20 cellular contexts compared by ENCODE assay signal in genomic region chr19:14033946-14034345, GRCh38. TPM values are rescaled to one million over a fixed set of nuclear protein-coding genes. Genes with fewer than 3 reads are reported as not detected.
A peak's percentile ranks its signal among the peaks of the same experiment; 100 is the strongest.
DNase-seq lines count a peak whose midpoint lies in the region; ATAC-seq and TF ChIP-seq lines count a peak whose summit lies in the region.
"Had no signal": no experiment of that assay in that cellular context is flagged by ENCODE, and none has a peak within 500 bp of the region (broad histone marks: within the 10 kb centered on the region; RNA-seq: fewer than 3 reads in every experiment).

No MANE protein-coding gene starts in this region.

- no peak overlapping the region for H3K27ac ChIP-seq in CD4-positive, alpha-beta T cell (ENCODE audit: low read depth, low read length)
- H3K27ac ChIP-seq: ascending aorta, epithelial cell of prostate, foreskin keratinocyte, thyroid gland had no signal

- H3K4me3 Mint-ChIP-seq in T-helper 2 cell treated with Interferon-gamma antibody and Interleukin-4, amounts not matched to agents 5 μg/mL and 100 μg/mL, for 36 hours: peak overlapping the region; percentile 72
- H3K4me3 Mint-ChIP-seq in CD4-positive, alpha-beta T cell: peak overlapping the region; percentile 75
- H3K4me3 Mint-ChIP-seq in activated T-helper 1 cell treated with anti-CD3 and anti-CD28 coated beads, Interleukin-12 subunit alpha, Interleukin-12 subunit beta, Interleukin-2, Interleukin-4 antibody, amounts not matched to agents 30 ng/mL and 10 ng/mL and 1 ng/mL, durations not matched to agents 14 hours and 24 hours and 36 hours: peak overlapping the region; percentile 9

- POLR2A ChIA-PET in CD4-positive, alpha-beta T cell (lab: Charles Lee): interaction anchor here (0.6 to 3.8 kb wide), 2 partner anchors 31 to 81 kb away, joined by 3 to 33 read pairs; partner anchors contain the start of gene DCAF15

- H3K27me3 ChIP-seq in CD4-positive, alpha-beta T cell (ENCODE audit: control insufficient read depth, insufficient read depth, low read length): no peaks in the 10 kb centered on the region
- H3K27me3 ChIP-seq: ascending aorta, foreskin keratinocyte, thyroid gland had no signal

- DNase-seq in T-helper 2 cell treated with Interferon-gamma antibody and Interleukin-4, amounts not matched to agents 5 μg/mL and 100 μg/mL, for 36 hours (ENCODE audit: low spot score): no peak
- no peak for DNase-seq in T-helper 2 cell
- no peak for DNase-seq in CD4-positive, alpha-beta T cell
- DNase-seq in activated T-helper 1 cell treated with anti-CD3 and anti-CD28 coated beads, Interleukin-12 subunit alpha, Interleukin-12 subunit beta, Interleukin-2, Interleukin-4 antibody, amounts not matched to agents 30 ng/mL and 10 ng/mL and 1 ng/mL, durations not matched to agents 14 hours and 24 hours and 36 hours (ENCODE audit: low spot score): no peak
- DNase-seq in epidermal melanocyte (ENCODE audit: insufficient read length, low spot score): peak; percentile 10
- DNase-seq in cerebellar cortex (ENCODE audit: low spot score): no peak
- no peak for DNase-seq in NOMO-1 (lab: John Stamatoyannopoulos, UW; ENCODE audit: unreplicated experiment in 2 of 2)
- DNase-seq: 8988T; activated CD4-positive, CD25-positive, alpha-beta regulatory T cell treated with anti-CD3 and anti-CD28 coated beads, Interleukin-2, amount 50 U/mL, for 72 hours; NCI-H1417; NCI-H526; SIG-M5; T-helper 9 cell; thyroid gland had no signal

- H3K9me3 ChIP-seq in CD4-positive, alpha-beta T cell (ENCODE audit: control insufficient read depth, low read length): no peaks in the 10 kb centered on the region
- H3K9me3 ChIP-seq: ascending aorta, thyroid gland had no signal

- H3K36me3 Mint-ChIP-seq in T-helper 2 cell treated with Interferon-gamma antibody and Interleukin-4, amounts not matched to agents 5 μg/mL and 100 μg/mL, for 36 hours (ENCODE audit: low read depth): peaks cover 31% of the 10 kb centered on the region
- peaks cover 55% of the 10 kb centered on the region for H3K36me3 Mint-ChIP-seq in CD4-positive, alpha-beta T cell (ENCODE audit: low read depth)
- peaks cover 27% of the 10 kb centered on the region for H3K36me3 Mint-ChIP-seq in activated T-helper 1 cell treated with anti-CD3 and anti-CD28 coated beads, Interleukin-12 subunit alpha, Interleukin-12 subunit beta, Interleukin-2, Interleukin-4 antibody, amounts not matched to agents 30 ng/mL and 10 ng/mL and 1 ng/mL, durations not matched to agents 14 hours and 24 hours and 36 hours (ENCODE audit: low read depth)

- no peak for ATAC-seq in CD4-positive, alpha-beta T cell (ENCODE audit: poor library complexity)
- no peak for ATAC-seq in HG03469 (IDR thresholded peaks at IDR 0.05; ENCODE audit: unreplicated experiment)
- ATAC-seq: foreskin keratinocyte had no signal

- peak overlapping the region; percentile 76 for H3K27ac Mint-ChIP-seq in T-helper 2 cell treated with Interferon-gamma antibody and Interleukin-4, amounts not matched to agents 5 μg/mL and 100 μg/mL, for 36 hours
- peak overlapping the region; percentile 53 for H3K27ac Mint-ChIP-seq in CD4-positive, alpha-beta T cell
- H3K27ac Mint-ChIP-seq in activated T-helper 1 cell treated with anti-CD3 and anti-CD28 coated beads, Interleukin-12 subunit alpha, Interleukin-12 subunit beta, Interleukin-2, Interleukin-4 antibody, amounts not matched to agents 30 ng/mL and 10 ng/mL and 1 ng/mL, durations not matched to agents 14 hours and 24 hours and 36 hours: peak overlapping the region; percentile 3

- intact Hi-C loops in CD4-positive, alpha-beta T cell (cut with DNase I, micrococcal nuclease): loop anchor here in 1 of 2 experiments (5.0 kb wide), 2 partner anchors 47 to 82 kb away; partner anchors contain the start of gene DCAF15
- intact Hi-C loops in activated T-helper 1 cell treated with anti-CD3 and anti-CD28 coated beads, Interleukin-12 subunit alpha, Interleukin-12 subunit beta, Interleukin-2, Interleukin-4 antibody, amounts not matched to agents 30 ng/mL and 10 ng/mL and 1 ng/mL, durations not matched to agents 14 hours and 24 hours and 36 hours (cut with micrococcal nuclease): loop anchor here (2.0 kb wide), 1 partner anchor 39 kb away; the partner anchor contains the start of gene MISP3

- H3K4me1 Mint-ChIP-seq in T-helper 2 cell treated with Interferon-gamma antibody and Interleukin-4, amounts not matched to agents 5 μg/mL and 100 μg/mL, for 36 hours (ENCODE audit: low read depth): peaks cover 13% of the 10 kb centered on the region
- H3K4me1 Mint-ChIP-seq in CD4-positive, alpha-beta T cell (ENCODE audit: low read depth): peaks cover 29% of the 10 kb centered on the region
- H3K4me1 Mint-ChIP-seq in activated T-helper 1 cell treated with anti-CD3 and anti-CD28 coated beads, Interleukin-12 subunit alpha, Interleukin-12 subunit beta, Interleukin-2, Interleukin-4 antibody, amounts not matched to agents 30 ng/mL and 10 ng/mL and 1 ng/mL, durations not matched to agents 14 hours and 24 hours and 36 hours (ENCODE audit: low read depth): peaks cover 13% of the 10 kb centered on the region

- H3K27me3 Mint-ChIP-seq in T-helper 2 cell treated with Interferon-gamma antibody and Interleukin-4, amounts not matched to agents 5 μg/mL and 100 μg/mL, for 36 hours (ENCODE audit: low read depth): no peaks in the 10 kb centered on the region
- H3K27me3 Mint-ChIP-seq in CD4-positive, alpha-beta T cell: no peaks in the 10 kb centered on the region
- H3K27me3 Mint-ChIP-seq in activated T-helper 1 cell treated with anti-CD3 and anti-CD28 coated beads, Interleukin-12 subunit alpha, Interleukin-12 subunit beta, Interleukin-2, Interleukin-4 antibody, amounts not matched to agents 30 ng/mL and 10 ng/mL and 1 ng/mL, durations not matched to agents 14 hours and 24 hours and 36 hours (ENCODE audit: insufficient read depth): no peaks in the 10 kb centered on the region

- CTCF ChIA-PET in CD4-positive, alpha-beta T cell (lab: Charles Lee): interaction anchor here (1.4 to 2.3 kb wide), 2 partner anchors 11 to 14 kb away, joined by 6 to 8 read pairs; no protein-coding TSS in a partner anchor

- no peaks in the 10 kb centered on the region for H3K9me3 Mint-ChIP-seq in T-helper 2 cell treated with Interferon-gamma antibody and Interleukin-4, amounts not matched to agents 5 μg/mL and 100 μg/mL, for 36 hours
- H3K9me3 Mint-ChIP-seq in CD4-positive, alpha-beta T cell: no peaks in the 10 kb centered on the region
- no peaks in the 10 kb centered on the region for H3K9me3 Mint-ChIP-seq in activated T-helper 1 cell treated with anti-CD3 and anti-CD28 coated beads, Interleukin-12 subunit alpha, Interleukin-12 subunit beta, Interleukin-2, Interleukin-4 antibody, amounts not matched to agents 30 ng/mL and 10 ng/mL and 1 ng/mL, durations not matched to agents 14 hours and 24 hours and 36 hours

- TF ChIP-seq CTCF in CD4-positive, alpha-beta T cell (IDR thresholded peaks at IDR 0.05): no peak

RNA-seq across cellular contexts. Expression of gene IL27RA, which starts 2.4 kb away (rescaled TPM):
- 10 to 100 TPM; 25.0 to 26.7 TPM for total RNA-seq in CD4-positive, alpha-beta T cell
- 82.5 and 84.9 TPM in 2 replicates for total RNA-seq in activated T-helper 1 cell treated with anti-CD3 and anti-CD28 coated beads, Interleukin-12 subunit alpha, Interleukin-12 subunit beta, Interleukin-2, Interleukin-4 antibody, amounts not matched to agents 30 ng/mL and 10 ng/mL and 1 ng/mL, durations not matched to agents 14 hours and 24 hours and 36 hours

RNA-seq across cellular contexts. Expression of gene RLN3, which starts 6.0 kb away (rescaled TPM):
- not detected for total RNA-seq in CD4-positive, alpha-beta T cell
- total RNA-seq in activated T-helper 1 cell treated with anti-CD3 and anti-CD28 coated beads, Interleukin-12 subunit alpha, Interleukin-12 subunit beta, Interleukin-2, Interleukin-4 antibody, amounts not matched to agents 30 ng/mL and 10 ng/mL and 1 ng/mL, durations not matched to agents 14 hours and 24 hours and 36 hours: not detected in 2 replicates
- total RNA-seq: ascending aorta, foreskin keratinocyte, HT1080, mesenteric fat pad, thyroid gland had no signal

RNA-seq across cellular contexts. Expression of gene RFX1, which starts 27.8 kb away (rescaled TPM):
- total RNA-seq in CD4-positive, alpha-beta T cell: 10 to 100 TPM; 14.6 to 16.3 TPM
- total RNA-seq in activated T-helper 1 cell treated with anti-CD3 and anti-CD28 coated beads, Interleukin-12 subunit alpha, Interleukin-12 subunit beta, Interleukin-2, Interleukin-4 antibody, amounts not matched to agents 30 ng/mL and 10 ng/mL and 1 ng/mL, durations not matched to agents 14 hours and 24 hours and 36 hours: 16.0 and 17.0 TPM in 2 replicates

RNA-seq across cellular contexts. Expression of gene PALM3, which starts 27.9 kb away (rescaled TPM):
- under 1 TPM in 1 of 2 experiments, not detected in 1; 0.25 TPM for total RNA-seq in CD4-positive, alpha-beta T cell
- total RNA-seq in activated T-helper 1 cell treated with anti-CD3 and anti-CD28 coated beads, Interleukin-12 subunit alpha, Interleukin-12 subunit beta, Interleukin-2, Interleukin-4 antibody, amounts not matched to agents 30 ng/mL and 10 ng/mL and 1 ng/mL, durations not matched to agents 14 hours and 24 hours and 36 hours: 0.65 TPM in 1 of 2 replicates, not detected in the other
- total RNA-seq: foreskin keratinocyte, mesenteric fat pad had no signal

RNA-seq across cellular contexts. Expression of gene MISP3, which starts 38.6 kb away (rescaled TPM):
- under 1 TPM; 0.39 to 0.49 TPM for total RNA-seq in CD4-positive, alpha-beta T cell
- total RNA-seq in activated T-helper 1 cell treated with anti-CD3 and anti-CD28 coated beads, Interleukin-12 subunit alpha, Interleukin-12 subunit beta, Interleukin-2, Interleukin-4 antibody, amounts not matched to agents 30 ng/mL and 10 ng/mL and 1 ng/mL, durations not matched to agents 14 hours and 24 hours and 36 hours: 2.3 TPM in 2 replicates

Comparison
In these comparisons a context has a peak if more than half of its experiments do, and no peak if none do; other contexts are left out.
1. H3K27ac Mint-ChIP-seq: peak in every context shown above with its lines; median percentile 76 in T-helper 2 cell treated with Interferon-gamma antibody and Interleukin-4, amounts not matched to agents 5 μg/mL and 100 μg/mL, for 36 hours; 53 in CD4-positive, alpha-beta T cell; 3 in activated T-helper 1 cell treated with anti-CD3 and anti-CD28 coated beads, Interleukin-12 subunit alpha, Interleukin-12 subunit beta, Interleukin-2, Interleukin-4 antibody, amounts not matched to agents 30 ng/mL and 10 ng/mL and 1 ng/mL, durations not matched to agents 14 hours and 24 hours and 36 hours.
2. H3K4me3 Mint-ChIP-seq: peak in every context shown above with its lines; median percentile 75 in CD4-positive, alpha-beta T cell; 72 in T-helper 2 cell treated with Interferon-gamma antibody and Interleukin-4, amounts not matched to agents 5 μg/mL and 100 μg/mL, for 36 hours; 9 in activated T-helper 1 cell treated with anti-CD3 and anti-CD28 coated beads, Interleukin-12 subunit alpha, Interleukin-12 subunit beta, Interleukin-2, Interleukin-4 antibody, amounts not matched to agents 30 ng/mL and 10 ng/mL and 1 ng/mL, durations not matched to agents 14 hours and 24 hours and 36 hours.